Comparison of ENCODE assay signal across 9 cellular contexts in the genomic region with DNA sequence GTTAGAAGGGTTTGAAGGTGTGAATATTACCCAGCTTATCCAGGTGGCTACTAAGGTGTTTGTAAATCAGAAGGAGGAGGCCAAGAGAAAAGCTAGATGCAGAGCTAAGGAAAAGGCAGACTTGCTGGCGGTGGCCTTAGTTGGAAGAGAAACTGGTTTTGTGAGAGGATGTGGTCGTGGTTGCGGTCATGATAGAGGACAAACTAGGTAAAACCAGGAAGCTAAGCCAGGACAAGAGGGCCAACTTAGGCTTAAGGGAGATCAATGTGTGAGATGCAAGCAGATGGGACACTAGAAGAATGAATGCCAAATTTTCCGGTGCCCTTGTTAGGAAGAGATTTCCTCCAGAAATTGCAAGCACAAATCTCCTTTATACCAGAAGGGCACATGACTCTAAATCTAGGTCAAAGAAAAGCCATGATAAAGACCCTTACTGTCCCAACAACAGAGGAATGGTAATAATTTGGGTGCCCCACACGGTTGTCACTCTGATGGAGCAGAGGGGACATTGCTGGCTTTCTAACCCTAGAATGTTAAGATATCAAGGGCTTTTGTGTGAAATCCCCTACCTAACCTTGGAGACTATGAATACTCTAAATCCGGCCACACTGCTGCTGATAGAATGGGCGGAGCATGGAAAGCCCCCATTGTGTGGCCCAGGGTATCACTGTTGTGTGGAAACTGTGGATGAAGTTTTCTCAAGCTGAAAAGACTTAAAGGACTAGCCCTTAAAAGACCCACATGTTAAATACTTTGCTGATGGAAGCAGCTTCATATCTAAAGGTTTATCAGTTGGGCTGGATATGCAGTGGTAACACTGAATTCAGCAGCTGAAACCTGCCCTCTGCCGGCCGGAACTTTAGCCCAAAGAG. TPM values are rescaled to one million over a fixed set of nuclear protein-coding genes. Genes with fewer than 3 reads are reported as not detected.
DNase-seq lines count a peak whose midpoint lies in the region; ATAC-seq and TF ChIP-seq lines count a peak whose summit lies in the region.
"Had no signal": no experiment of that assay in that cellular context is flagged by ENCODE, and none has a peak within 500 bp of the region (broad histone marks: within the 10 kb centered on the region; RNA-seq: fewer than 3 reads in every experiment).

No MANE protein-coding gene starts in this region.

- H3K27me3 ChIP-seq in Loucy (ENCODE audit: insufficient read depth, low read length, poor library complexity, severe bottlenecking) = no peaks in the 10 kb centered on the region

- no peaks in the 10 kb centered on the region for H3F3A ChIP-seq in Loucy (ENCODE audit: low read depth)

- peak overlapping the region; percentile 54 for H3K4me2 ChIP-seq in Loucy (ENCODE audit: low read depth, low read length, poor library complexity, severe bottlenecking)

- no peaks in the 10 kb centered on the region for H3K79me2 ChIP-seq in Loucy (ENCODE audit: insufficient read depth, low read length)

- peak; percentile 90 for TF ChIP-seq CTCF in Loucy (conservative IDR thresholded peaks at IDR 0.05; ENCODE audit: low read length)
- TF ChIP-seq CTCF in natural killer cell (IDR thresholded peaks at IDR 0.05) = no peak
- no peak for TF ChIP-seq CTCF in type B pancreatic cell (conservative IDR thresholded peaks at IDR 0.05)

- ATAC-seq in activated T-cell treated with anti-CD3 and anti-CD28 coated beads, Interleukin-2, amount 50 U/mL, for 4 hours = peak in 1 of 2 donors; percentile 30
- ATAC-seq in GM21619 (IDR thresholded peaks at IDR 0.05; ENCODE audit: unreplicated experiment) (peak; percentile 47), natural killer cell (peak; percentile 70 to 82 (median 72)), HG03469 (IDR thresholded peaks at IDR 0.05; ENCODE audit: unreplicated experiment) (no peak)

- H4K20me1 ChIP-seq in Loucy (ENCODE audit: insufficient read depth, low read length, poor library complexity, severe bottlenecking) = no peaks in the 10 kb centered on the region

- H3K9ac ChIP-seq in Loucy (ENCODE audit: low read depth, low read length, poor library complexity, severe bottlenecking) = no peak overlapping the region

- CTCF ChIA-PET in activated CD4-positive, alpha-beta memory T cell treated with anti-CD3 and anti-CD28 coated beads, Interleukin-2, amount 10 ng/mL, durations not matched to agents 7 days and 5 days (lab: Charles Lee) = interaction anchor here (0.5 to 2.5 kb wide), 14 partner anchors 9 to 195 kb away, joined by 3 to 17 read pairs (median 4); no protein-coding TSS in a partner anchor

- H3K4me1 ChIP-seq in Loucy (ENCODE audit: insufficient read depth, low read length, poor library complexity, severe bottlenecking) = peaks cover 17% of the 10 kb centered on the region

- POLR2A ChIA-PET in activated CD4-positive, alpha-beta memory T cell treated with anti-CD3 and anti-CD28 coated beads, Interleukin-2, amount 10 ng/mL, durations not matched to agents 7 days and 5 days (lab: Charles Lee) = interaction anchor here (0.6 to 2.0 kb wide), 6 partner anchors 10 to 96 kb away, joined by 3 to 9 read pairs (median 4); no protein-coding TSS in a partner anchor

- no peak overlapping the region for H3K27ac Mint-ChIP-seq in activated T-cell treated with anti-CD3 and anti-CD28 coated beads, Interleukin-2, amount 50 U/mL, for 24 hours
- H3K27ac Mint-ChIP-seq in activated CD4-positive, alpha-beta memory T cell treated with anti-CD3 and anti-CD28 coated beads, Interleukin-2, amount 10 ng/mL, durations not matched to agents 7 days and 5 days = peak overlapping the region; percentile 70
- H3K27ac Mint-ChIP-seq in natural killer cell = peak overlapping the region; percentile 39 to 53
- H3K27ac Mint-ChIP-seq in type B pancreatic cell = no peak overlapping the region
- H3K27ac Mint-ChIP-seq: brain had no signal

- peaks cover 6% of the 10 kb centered on the region for H3K27me3 Mint-ChIP-seq in activated T-cell treated with anti-CD3 and anti-CD28 coated beads, Interleukin-2, amount 50 U/mL, for 4 hours (ENCODE audit: low read depth)
- H3K27me3 Mint-ChIP-seq in activated T-cell treated with anti-CD3 and anti-CD28 coated beads, Interleukin-2, amount 50 U/mL, for 24 hours = peaks cover 35% of the 10 kb centered on the region
- peaks cover 20% of the 10 kb centered on the region for H3K27me3 Mint-ChIP-seq in activated CD4-positive, alpha-beta memory T cell treated with anti-CD3 and anti-CD28 coated beads, Interleukin-2, amount 10 ng/mL, durations not matched to agents 7 days and 5 days
- H3K27me3 Mint-ChIP-seq in natural killer cell (ENCODE audit: low read depth in 2 of 2) (peaks cover 22 to 31% of the 10 kb centered on the region in 2 donors), type B pancreatic cell (peaks cover 6% of the 10 kb centered on the region)

- H3K9me2 ChIP-seq in Loucy (replicated peaks; ENCODE audit: low read depth, low read length) = no peaks in the 10 kb centered on the region

- no peaks in the 10 kb centered on the region for H3K36me3 Mint-ChIP-seq in activated T-cell treated with anti-CD3 and anti-CD28 coated beads, Interleukin-2, amount 50 U/mL, for 4 hours (ENCODE audit: insufficient read depth)
- no peaks in the 10 kb centered on the region for H3K36me3 Mint-ChIP-seq in activated T-cell treated with anti-CD3 and anti-CD28 coated beads, Interleukin-2, amount 50 U/mL, for 24 hours (ENCODE audit: low read depth)
- peaks cover 20% of the 10 kb centered on the region for H3K36me3 Mint-ChIP-seq in activated CD4-positive, alpha-beta memory T cell treated with anti-CD3 and anti-CD28 coated beads, Interleukin-2, amount 10 ng/mL, durations not matched to agents 7 days and 5 days (ENCODE audit: low read depth)
- peaks cover 7% of the 10 kb centered on the region for H3K36me3 Mint-ChIP-seq in natural killer cell
- H3K36me3 Mint-ChIP-seq in type B pancreatic cell = peaks cover 10% of the 10 kb centered on the region
- H3K36me3 Mint-ChIP-seq: brain had no signal

- peak overlapping the region; percentile 29; the same call in 1 of the 2 replicates for H2AFZ ChIP-seq in Loucy (ENCODE audit: low read length)

- H3K9me3 ChIP-seq in Loucy (ENCODE audit: insufficient read depth, low read depth, low read length) = peaks cover 9% of the 10 kb centered on the region; the same call in 1 of the 2 replicates

- H3K4me3 ChIP-seq in Loucy (ENCODE audit: low read length, poor library complexity, severe bottlenecking) = peak overlapping the region; percentile 28

- peak; percentile 10 for DNase-seq in activated T-cell treated with anti-CD3 and anti-CD28 coated beads, Interleukin-2, amount 50 U/mL, for 4 hours
- DNase-seq in activated T-cell treated with anti-CD3 and anti-CD28 coated beads, Interleukin-2, amount 50 U/mL, for 24 hours = no peak
- peak; percentile 76 for DNase-seq in activated CD4-positive, alpha-beta memory T cell treated with anti-CD3 and anti-CD28 coated beads, Interleukin-2, amount 10 ng/mL, durations not matched to agents 7 days and 5 days
- peak; percentile 38 for DNase-seq in natural killer cell
- no peak for DNase-seq in type B pancreatic cell (ENCODE audit: extremely low spot score, unreplicated experiment)

- peaks cover 25% of the 10 kb centered on the region for H3K4me1 Mint-ChIP-seq in activated T-cell treated with anti-CD3 and anti-CD28 coated beads, Interleukin-2, amount 50 U/mL, for 4 hours (ENCODE audit: low read depth)
- H3K4me1 Mint-ChIP-seq in activated T-cell treated with anti-CD3 and anti-CD28 coated beads, Interleukin-2, amount 50 U/mL, for 24 hours (ENCODE audit: low read depth) = peaks cover 36% of the 10 kb centered on the region
- peaks cover 30% of the 10 kb centered on the region for H3K4me1 Mint-ChIP-seq in activated CD4-positive, alpha-beta memory T cell treated with anti-CD3 and anti-CD28 coated beads, Interleukin-2, amount 10 ng/mL, durations not matched to agents 7 days and 5 days
- H3K4me1 Mint-ChIP-seq in natural killer cell = peaks cover 44 to 47% of the 10 kb centered on the region in 2 donors
- H3K4me1 Mint-ChIP-seq in type B pancreatic cell (ENCODE audit: unreplicated experiment) = no peaks in the 10 kb centered on the region
- H3K4me1 Mint-ChIP-seq: brain had no signal

- peaks cover 8% of the 10 kb centered on the region for H3K9me3 Mint-ChIP-seq in activated T-cell treated with anti-CD3 and anti-CD28 coated beads, Interleukin-2, amount 50 U/mL, for 4 hours
- peaks cover 17% of the 10 kb centered on the region for H3K9me3 Mint-ChIP-seq in activated T-cell treated with anti-CD3 and anti-CD28 coated beads, Interleukin-2, amount 50 U/mL, for 24 hours
- peaks cover 25% of the 10 kb centered on the region for H3K9me3 Mint-ChIP-seq in activated CD4-positive, alpha-beta memory T cell treated with anti-CD3 and anti-CD28 coated beads, Interleukin-2, amount 10 ng/mL, durations not matched to agents 7 days and 5 days
- H3K9me3 Mint-ChIP-seq in natural killer cell (peaks cover 0 to 5% of the 10 kb centered on the region in 2 donors), type B pancreatic cell (peaks cover 37% of the 10 kb centered on the region)

- intact Hi-C loops in natural killer cell (cut with micrococcal nuclease) = loop anchor here (5.0 kb wide), 1 partner anchor 73 kb away; no protein-coding TSS in a partner anchor

- no peaks in the 10 kb centered on the region for H3K36me3 ChIP-seq in Loucy (ENCODE audit: insufficient read depth, low read length)

- H3K4me3 Mint-ChIP-seq in activated T-cell treated with anti-CD3 and anti-CD28 coated beads, Interleukin-2, amount 50 U/mL, for 4 hours = no peak overlapping the region
- H3K4me3 Mint-ChIP-seq in activated T-cell treated with anti-CD3 and anti-CD28 coated beads, Interleukin-2, amount 50 U/mL, for 24 hours = no peak overlapping the region
- H3K4me3 Mint-ChIP-seq in activated CD4-positive, alpha-beta memory T cell treated with anti-CD3 and anti-CD28 coated beads, Interleukin-2, amount 10 ng/mL, durations not matched to agents 7 days and 5 days = peak overlapping the region; percentile 23
- H3K4me3 Mint-ChIP-seq in natural killer cell = peak overlapping the region; percentile 77
- no peak overlapping the region for H3K4me3 Mint-ChIP-seq in type B pancreatic cell
- H3K4me3 Mint-ChIP-seq: brain had no signal

RNA-seq across cellular contexts. Expression of a gene that starts 7.8 kb away (rescaled TPM):
- total RNA-seq in activated T-cell treated with anti-CD3 and anti-CD28 coated beads, Interleukin-2, amount 50 U/mL, for 4 hours = not detected
- total RNA-seq in activated CD4-positive, alpha-beta memory T cell treated with anti-CD3 and anti-CD28 coated beads, Interleukin-2, amount 10 ng/mL, durations not matched to agents 7 days and 5 days = not detected
- total RNA-seq in natural killer cell (not detected), type B pancreatic cell (ENCODE audit: low replicate concordance) (not detected in 2 replicates)

RNA-seq across cellular contexts. Expression of a gene that starts 53.6 kb away (rescaled TPM):
- 10 to 100 TPM in 2 of 3 donors, 1 to 10 TPM in 1; 8.9 to 12.0 (median 11.9) TPM for total RNA-seq in activated T-cell treated with anti-CD3 and anti-CD28 coated beads, Interleukin-2, amount 50 U/mL, for 4 hours
- total RNA-seq in activated CD4-positive, alpha-beta memory T cell treated with anti-CD3 and anti-CD28 coated beads, Interleukin-2, amount 10 ng/mL, durations not matched to agents 7 days and 5 days = 10 to 100 TPM; 27.3 to 28.9 TPM
- total RNA-seq in natural killer cell = 100 to 1,000 TPM in 2 of 3 donors, 10 to 100 TPM in 1; 77.5 to 128 (median 100) TPM
- 28.4 and 35.5 TPM in 2 replicates for total RNA-seq in type B pancreatic cell (ENCODE audit: low replicate concordance)

Comparison
In these comparisons a context has a peak if more than half of its experiments do, and no peak if none do; other contexts are left out.
1. DNase-seq: peak in activated T-cell treated with anti-CD3 and anti-CD28 coated beads, Interleukin-2, amount 50 U/mL, for 4 hours (single experiment), activated CD4-positive, alpha-beta memory T cell treated with anti-CD3 and anti-CD28 coated beads, Interleukin-2, amount 10 ng/mL, durations not matched to agents 7 days and 5 days (single experiment) and natural killer cell (single experiment); none in activated T-cell treated with anti-CD3 and anti-CD28 coated beads, Interleukin-2, amount 50 U/mL, for 24 hours (single experiment) and type B pancreatic cell (single experiment).
2. H3K4me3 Mint-ChIP-seq: peak in activated CD4-positive, alpha-beta memory T cell treated with anti-CD3 and anti-CD28 coated beads, Interleukin-2, amount 10 ng/mL, durations not matched to agents 7 days and 5 days (single experiment) and natural killer cell (single experiment); none in activated T-cell treated with anti-CD3 and anti-CD28 coated beads, Interleukin-2, amount 50 U/mL, for 4 hours (single experiment), activated T-cell treated with anti-CD3 and anti-CD28 coated beads, Interleukin-2, amount 50 U/mL, for 24 hours (single experiment) and type B pancreatic cell (single experiment).
3. H3K27ac Mint-ChIP-seq: peak in activated CD4-positive, alpha-beta memory T cell treated with anti-CD3 and anti-CD28 coated beads, Interleukin-2, amount 10 ng/mL, durations not matched to agents 7 days and 5 days (single experiment) and natural killer cell (2 of 2); none in activated T-cell treated with anti-CD3 and anti-CD28 coated beads, Interleukin-2, amount 50 U/mL, for 24 hours (single experiment) and type B pancreatic cell (single experiment).